Comparison of ENCODE assay signal across 8 cellular contexts in genomic region chr1:84619383-84620093, GRCh38. TPM values are rescaled to one million over a fixed set of nuclear protein-coding genes. Genes with fewer than 3 reads are reported as not detected.
DNase-seq lines count a peak whose midpoint lies in the region; ATAC-seq and TF ChIP-seq lines count a peak whose summit lies in the region.

No MANE protein-coding gene starts in this region.

- TF ChIP-seq CTCF in brain (conservative IDR thresholded peaks at IDR 0.05) (no peak), ovary (IDR thresholded peaks at IDR 0.05) (no peak)

- H3K27me3 Mint-ChIP-seq in brain = peaks cover 7% of the 10 kb centered on the region
- H3K27me3 Mint-ChIP-seq in stimulated activated naive CD8-positive, alpha-beta T cell treated with anti-CD3 and anti-CD28 coated beads, Interleukin-15, Interleukin-2, amounts not matched to agents 100 ng/mL and 50 ng/mL, for 24 hours = no peaks in the 10 kb centered on the region

- peak overlapping the region in 1 of 2 donors; percentile 1 for H3K4me3 ChIP-seq in muscle layer of duodenum (ENCODE audit: low read depth in 1 of 2, low read length in 2 of 2)
- H3K4me3 ChIP-seq in ovary = no peak overlapping the region

- H3K27me3 ChIP-seq in muscle layer of duodenum (ENCODE audit: low read depth, low read length) (no peaks in the 10 kb centered on the region), ovary (no peaks in the 10 kb centered on the region)

- H3K4me1 Mint-ChIP-seq in brain = peaks cover 18% of the 10 kb centered on the region
- peaks cover 28% of the 10 kb centered on the region for H3K4me1 Mint-ChIP-seq in stimulated activated naive CD8-positive, alpha-beta T cell treated with anti-CD3 and anti-CD28 coated beads, Interleukin-15, Interleukin-2, amounts not matched to agents 100 ng/mL and 50 ng/mL, for 24 hours (ENCODE audit: low read depth)

- 37 to 42% (median 42%) methylated on average over 9 of the region's 9 CpGs for WGBS in ovary, 3 donors

- no peaks in the 10 kb centered on the region for H3K36me3 Mint-ChIP-seq in brain
- no peaks in the 10 kb centered on the region for H3K36me3 Mint-ChIP-seq in stimulated activated naive CD8-positive, alpha-beta T cell treated with anti-CD3 and anti-CD28 coated beads, Interleukin-15, Interleukin-2, amounts not matched to agents 100 ng/mL and 50 ng/mL, for 24 hours (ENCODE audit: low read depth)

- H3K36me3 ChIP-seq in muscle layer of duodenum (ENCODE audit: control insufficient read depth in 1 of 2, insufficient read depth in 2 of 2, low read length in 2 of 2) (no peaks in the 10 kb centered on the region), ovary (no peaks in the 10 kb centered on the region)

- H3K27ac ChIP-seq in muscle layer of duodenum (ENCODE audit: low read length) (peak overlapping the region; percentile 77), ovary (no peak overlapping the region)

- intact Hi-C loops in ovary (cut with DNase I) = no loop called here

- H3K9me3 Mint-ChIP-seq in brain = peaks cover 0 to 6% (median 3%) of the 10 kb centered on the region in 5 experiments
- peaks cover 4% of the 10 kb centered on the region for H3K9me3 Mint-ChIP-seq in stimulated activated naive CD8-positive, alpha-beta T cell treated with anti-CD3 and anti-CD28 coated beads, Interleukin-15, Interleukin-2, amounts not matched to agents 100 ng/mL and 50 ng/mL, for 24 hours

- peak overlapping the region in 4 of 5 experiments; percentile 68 to 95 (median 84) for H3K27ac Mint-ChIP-seq in brain
- H3K27ac Mint-ChIP-seq in stimulated activated naive CD8-positive, alpha-beta T cell treated with anti-CD3 and anti-CD28 coated beads, Interleukin-15, Interleukin-2, amounts not matched to agents 100 ng/mL and 50 ng/mL, for 24 hours = peak overlapping the region; percentile 91

- TF ChIP-seq EP300 in ovary (IDR thresholded peaks at IDR 0.05) = no peak

- no peak for TF ChIP-seq POLR2A in ovary (IDR thresholded peaks at IDR 0.05)

- ATAC-seq in SK-N-SH treated with all-trans-retinoic acid at 6 μM for 48 hours = peak; percentile 80
- no peak for ATAC-seq in HG03135 (IDR thresholded peaks at IDR 0.05; ENCODE audit: unreplicated experiment)

- H3K4me1 ChIP-seq in muscle layer of duodenum (ENCODE audit: control insufficient read depth in 1 of 2, insufficient read depth in 2 of 2, low read length in 2 of 2) = peaks cover 0 to 8% of the 10 kb centered on the region in 2 donors
- H3K4me1 ChIP-seq in ovary (ENCODE audit: insufficient read depth) = peaks cover 2% of the 10 kb centered on the region

- H3K4me3 Mint-ChIP-seq in brain = peak overlapping the region; percentile 65 to 87 (median 72)
- H3K4me3 Mint-ChIP-seq in stimulated activated naive CD8-positive, alpha-beta T cell treated with anti-CD3 and anti-CD28 coated beads, Interleukin-15, Interleukin-2, amounts not matched to agents 100 ng/mL and 50 ng/mL, for 24 hours = peak overlapping the region; percentile 71

- peak; percentile 82 for DNase-seq in activated effector memory CD4-positive, alpha-beta T cell treated with anti-CD3 and anti-CD28 coated beads, Interleukin-2, amount 50 U/mL, for 16 hours
- DNase-seq in activated effector memory CD4-positive, alpha-beta T cell treated with Interleukin-2 at 50 U/mL for 16 hours = no peak
- DNase-seq in ovary = no peak

- H3K9me3 ChIP-seq in muscle layer of duodenum (ENCODE audit: control insufficient read depth in 1 of 2, low read length in 2 of 2) (no peaks in the 10 kb centered on the region), ovary (no peaks in the 10 kb centered on the region)

TF ChIP-seq in SK-N-SH treated with all-trans-retinoic acid at 6 μM for 48 hours, 23 proteins besides CTCF, POLR2A, EP300 and RAD21:
- TF ChIP-seq OSR1 (CRISPR knock-in tag; IDR thresholded peaks at IDR 0.05) (no peak), ZNF8 (CRISPR knock-in tag; IDR thresholded peaks at IDR 0.05) (no peak), ZFP3 (CRISPR knock-in tag; IDR thresholded peaks at IDR 0.05) (0 out of 2 replicates have a peak, but pooled peaks have one; percentile 21), ISL1 (CRISPR knock-in tag; IDR thresholded peaks at IDR 0.05) (peak; percentile 68), TCF4 (CRISPR knock-in tag; IDR thresholded peaks at IDR 0.05; ENCODE audit: borderline replicate concordance) (peak; percentile 23; the same call in 1 of the 2 replicates), SNAI2 (CRISPR knock-in tag; IDR thresholded peaks at IDR 0.05) (no peak)

RNA-seq across cellular contexts. Expression of gene CTBS, which starts 45.3 kb away (rescaled TPM):
- polyA plus RNA-seq in brain (ENCODE audit: insufficient read depth, low read depth, low replicate concordance) (3.9 TPM), ovary (10 to 100 TPM; 10.5 to 27.5 TPM)
- total RNA-seq in ovary = 10 to 100 TPM in 4 of 7 donors, 1 to 10 TPM in 3; 8.7 to 16.1 (median 11.9) TPM
